Comparison of ENCODE assay signal across 25 cellular contexts in the genomic region with DNA sequence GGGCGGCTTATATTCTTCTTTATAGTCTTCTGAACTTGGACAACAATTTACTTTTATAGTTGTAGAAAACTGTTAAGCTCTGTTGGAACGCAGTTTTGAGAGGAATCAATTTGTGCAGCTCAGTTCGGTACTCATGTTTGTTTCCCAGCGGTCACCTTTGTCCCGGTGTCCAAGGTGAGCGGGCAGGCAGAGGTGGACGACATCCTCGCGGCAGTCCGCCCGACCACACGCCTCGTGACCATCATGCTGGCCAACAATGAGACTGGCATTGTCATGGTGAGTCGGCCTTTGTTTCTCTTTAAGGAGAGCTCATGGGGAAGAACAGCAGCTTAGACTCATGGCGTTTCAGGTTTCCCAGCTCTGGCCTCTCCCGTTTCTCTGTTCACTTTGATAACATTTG. TPM values are rescaled to one million over a fixed set of nuclear protein-coding genes. Genes with fewer than 3 reads are reported as not detected.
"Had no signal": no experiment of that assay in that cellular context is flagged by ENCODE, and none has a peak within 500 bp of the region (broad histone marks: within the 10 kb centered on the region; RNA-seq: fewer than 3 reads in every experiment).

No MANE protein-coding gene starts in this region.

- H3K9me3 Mint-ChIP-seq: activated CD4-positive, alpha-beta T cell treated with anti-CD3 and anti-CD28 coated beads, Interleukin-2, amount 10 ng/mL, durations not matched to agents 7 days and 5 days; activated CD8-positive, alpha-beta T cell treated with anti-CD3 and anti-CD28 coated beads for 36 hours had no signal

- H3K4me3 Mint-ChIP-seq: activated CD4-positive, alpha-beta T cell treated with anti-CD3 and anti-CD28 coated beads, Interleukin-2, amount 10 ng/mL, durations not matched to agents 7 days and 5 days; activated CD8-positive, alpha-beta memory T cell treated with anti-CD3 and anti-CD28 coated beads, Interleukin-2, amount 10 ng/mL, durations not matched to agents 7 days and 5 days; activated CD8-positive, alpha-beta T cell treated with anti-CD3 and anti-CD28 coated beads for 36 hours; activated naive CD8-positive, alpha-beta T cell treated with anti-CD3 and anti-CD28 coated beads for 36 hours had no signal

- ATAC-seq: activated CD8-positive, alpha-beta memory T cell treated with anti-CD3 and anti-CD28 coated beads, Interleukin-2, amount 10 ng/mL, durations not matched to agents 7 days and 5 days; activated CD8-positive, alpha-beta T cell treated with anti-CD3 and anti-CD28 coated beads for 36 hours; esophagus mucosa; mucosa of descending colon; stimulated activated naive CD8-positive, alpha-beta T cell treated with anti-CD3 and anti-CD28 coated beads, Interleukin-15, Interleukin-2, amounts not matched to agents 100 U/mL and 50 U/mL, for 24 hours had no signal

- DNase-seq: activated CD4-positive, alpha-beta T cell treated with anti-CD3 and anti-CD28 coated beads, Interleukin-2, amount 10 ng/mL, durations not matched to agents 7 days and 5 days; activated CD4-positive, CD25-positive, alpha-beta regulatory T cell treated with anti-CD3 and anti-CD28 coated beads, Interleukin-2, amount 50 U/mL, for 72 hours; activated CD8-positive, alpha-beta memory T cell treated with anti-CD3 and anti-CD28 coated beads, Interleukin-2, amount 10 ng/mL, durations not matched to agents 7 days and 5 days; activated CD8-positive, alpha-beta T cell treated with anti-CD3 and anti-CD28 coated beads for 36 hours; activated naive CD8-positive, alpha-beta T cell treated with anti-CD3 and anti-CD28 coated beads for 36 hours; central memory CD4-positive, alpha-beta T cell; dermis blood vessel endothelial cell; effector memory CD4-positive, alpha-beta T cell; foreskin melanocyte; glutamatergic neuron; mesenchymal stem cell; mucosa of descending colon; retina; stimulated activated CD4-positive, alpha-beta T cell treated with anti-CD3 and anti-CD28 coated beads, Interleukin-4, amount 100 ng/mL, for 4 hours; stimulated activated naive CD8-positive, alpha-beta T cell treated with anti-CD3 and anti-CD28 coated beads, Interleukin-15, Interleukin-2, amounts not matched to agents 100 U/mL and 50 U/mL, for 24 hours; uterus had no signal

- H3K27me3 ChIP-seq: hepatocyte, tibial nerve, uterus had no signal

- H3K4me1 ChIP-seq: tibial nerve, uterus had no signal

- H3K27me3 Mint-ChIP-seq: activated CD4-positive, alpha-beta T cell treated with anti-CD3 and anti-CD28 coated beads, Interleukin-2, amount 10 ng/mL, durations not matched to agents 7 days and 5 days; activated CD8-positive, alpha-beta memory T cell treated with anti-CD3 and anti-CD28 coated beads, Interleukin-2, amount 10 ng/mL, durations not matched to agents 7 days and 5 days; activated CD8-positive, alpha-beta T cell treated with anti-CD3 and anti-CD28 coated beads for 36 hours; activated naive CD8-positive, alpha-beta T cell treated with anti-CD3 and anti-CD28 coated beads for 36 hours; progenitor cell of endocrine pancreas had no signal

- H3K4me1 Mint-ChIP-seq: activated CD8-positive, alpha-beta memory T cell treated with anti-CD3 and anti-CD28 coated beads, Interleukin-2, amount 10 ng/mL, durations not matched to agents 7 days and 5 days had no signal

- H3K4me3 ChIP-seq: hepatocyte, mucosa of descending colon, tibial nerve, uterus had no signal

- H3K36me3 ChIP-seq: uterus had no signal

- H3K27ac ChIP-seq: hepatocyte, tibial nerve, uterus, VCaP had no signal

- H3K27ac Mint-ChIP-seq: activated CD4-positive, alpha-beta T cell treated with anti-CD3 and anti-CD28 coated beads, Interleukin-2, amount 10 ng/mL, durations not matched to agents 7 days and 5 days; activated CD8-positive, alpha-beta memory T cell treated with anti-CD3 and anti-CD28 coated beads, Interleukin-2, amount 10 ng/mL, durations not matched to agents 7 days and 5 days; activated CD8-positive, alpha-beta T cell treated with anti-CD3 and anti-CD28 coated beads for 36 hours; activated naive CD8-positive, alpha-beta T cell treated with anti-CD3 and anti-CD28 coated beads for 36 hours; progenitor cell of endocrine pancreas had no signal

- H3K9me3 ChIP-seq: mucosa of descending colon, tibial nerve, uterus had no signal

RNA-seq across cellular contexts. Expression of a gene that starts 18.6 kb away (rescaled TPM):
- total RNA-seq: activated naive CD8-positive, alpha-beta T cell treated with anti-CD3 and anti-CD28 coated beads for 36 hours; astrocyte; dermis blood vessel endothelial cell; endothelial cell of umbilical vein had no signal
- polyA plus RNA-seq: endothelial cell of umbilical vein had no signal

RNA-seq across cellular contexts. Expression of a gene that starts 56.9 kb away (rescaled TPM):
- total RNA-seq: activated CD4-positive, alpha-beta T cell treated with anti-CD3 and anti-CD28 coated beads, Interleukin-2, amount 10 ng/mL, durations not matched to agents 7 days and 5 days; activated CD8-positive, alpha-beta memory T cell treated with anti-CD3 and anti-CD28 coated beads, Interleukin-2, amount 10 ng/mL, durations not matched to agents 7 days and 5 days; activated CD8-positive, alpha-beta T cell treated with anti-CD3 and anti-CD28 coated beads for 36 hours; activated naive CD8-positive, alpha-beta T cell treated with anti-CD3 and anti-CD28 coated beads for 36 hours; dermis blood vessel endothelial cell; endothelial cell of umbilical vein; hepatocyte; T-helper 2 cell treated with Interferon-gamma antibody and Interleukin-4, amounts not matched to agents 100 ng/mL and 5 ng/mL, for 36 hours had no signal
- polyA plus RNA-seq: endothelial cell of umbilical vein, neural cell had no signal
